Comparison of ENCODE assay signal across 18 cellular contexts in the genomic region with DNA sequence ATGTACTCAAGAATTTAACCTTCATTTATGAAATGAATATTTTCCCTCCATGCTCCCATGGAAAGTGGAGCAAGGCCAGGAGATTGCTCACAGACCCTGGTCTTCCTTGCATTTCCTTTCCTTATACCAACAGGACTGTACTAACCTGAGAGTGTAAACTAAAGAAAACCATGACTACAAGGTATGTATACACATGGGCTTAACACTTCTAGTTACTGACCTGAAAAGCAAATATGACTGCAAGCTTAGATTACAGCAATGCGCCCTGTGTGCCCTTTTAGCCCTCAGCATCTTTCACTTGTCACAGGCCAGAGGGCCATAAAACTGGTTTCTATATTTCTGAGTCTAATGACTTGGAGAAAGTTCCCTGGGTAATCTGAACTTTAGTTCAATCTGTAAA.
"Had no signal": no experiment of that assay in that cellular context is flagged by ENCODE, and none has a peak within 500 bp of the region (broad histone marks: within the 10 kb centered on the region; RNA-seq: fewer than 3 reads in every experiment).

No MANE protein-coding gene starts in this region.

- DNase-seq: activated CD4-positive, alpha-beta memory T cell treated with anti-CD3 and anti-CD28 coated beads, Interleukin-2, amount 10 ng/mL, durations not matched to agents 7 days and 5 days; activated CD8-positive, alpha-beta memory T cell treated with anti-CD3 and anti-CD28 coated beads, Interleukin-2, amount 10 ng/mL, durations not matched to agents 7 days and 5 days; activated naive CD4-positive, alpha-beta T cell; activated T-cell treated with anti-CD3 and anti-CD28 coated beads, Interleukin-2, amount 50 U/mL, for 1 hour; body of pancreas; foreskin keratinocyte; mesenchymal stem cell; natural killer cell; ovary; stimulated activated CD4-positive, alpha-beta T cell treated with anti-CD3 and anti-CD28 coated beads, Interleukin-12 subunit alpha, Interleukin-12 subunit beta, amount 100 ng/mL, for 4 hours; stimulated activated CD4-positive, alpha-beta T cell treated with anti-CD3 and anti-CD28 coated beads, Interleukin-1b, Interleukin-23, amount 100 ng/mL, for 48 hours; stimulated activated CD8-positive, alpha-beta memory T cell treated with anti-CD3 and anti-CD28 coated beads, Interleukin-4, amount 100 ng/mL, for 48 hours; stimulated activated naive CD4-positive, alpha-beta T cell treated with Interleukin-2 at 50 U/mL for 16 hours; SW 1271; T-helper 2 cell; thyroid gland; uterus had no signal

- H3K9me3 ChIP-seq: body of pancreas, ovary, thyroid gland, uterus had no signal

- H3K27ac ChIP-seq: body of pancreas, foreskin keratinocyte, ovary, thyroid gland, uterus had no signal

- H3K36me3 ChIP-seq: ovary, thyroid gland, uterus had no signal

- H3K27me3 ChIP-seq: body of pancreas, foreskin keratinocyte, ovary, thyroid gland, uterus had no signal

- H3K4me1 ChIP-seq: foreskin keratinocyte, thyroid gland, uterus had no signal

- ATAC-seq: activated CD8-positive, alpha-beta memory T cell treated with anti-CD3 and anti-CD28 coated beads, Interleukin-2, amount 10 ng/mL, durations not matched to agents 7 days and 5 days; activated T-helper 17 cell treated with anti-CD3 and anti-CD28 coated beads, Interleukin-2, amount 50 U/mL, for 72 hours; body of pancreas; foreskin keratinocyte; natural killer cell had no signal

- H3K4me3 ChIP-seq: body of pancreas, ovary, thyroid gland, uterus had no signal
